ENCODE assay signal across 33 cellular contexts in the genomic region with DNA sequence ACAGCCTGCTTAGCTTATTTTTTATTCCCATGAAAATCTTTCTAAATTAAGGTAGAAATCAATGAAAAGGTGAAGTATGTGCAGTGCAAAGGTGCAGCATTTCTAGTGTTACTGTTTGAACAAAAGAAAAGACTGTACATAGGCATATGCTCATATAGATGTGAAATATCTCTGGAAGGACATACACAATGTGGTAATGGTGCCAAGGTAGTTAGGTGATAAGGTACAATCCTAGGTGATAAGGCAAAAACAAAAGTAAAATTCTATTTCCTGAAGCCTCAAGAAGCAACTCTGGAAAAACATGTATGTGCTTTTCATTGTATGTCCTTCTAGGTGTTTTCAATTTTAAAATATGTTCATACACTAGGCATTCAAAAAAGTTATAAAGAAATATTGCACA.
"Had no signal": no experiment of that assay in that cellular context is flagged by ENCODE, and none has a peak within 500 bp of the region (broad histone marks: within the 10 kb centered on the region; RNA-seq: fewer than 3 reads in every experiment).

No MANE protein-coding gene starts in this region.

- H3K27me3 Mint-ChIP-seq: naive thymus-derived CD8-positive, alpha-beta T cell; natural killer cell treated with Interleukin-12 subunit alpha and Interleukin-12 subunit beta and Interleukin-15 and Interleukin-18, amount 100 ng/mL, for 72 hours; progenitor cell of endocrine pancreas; stimulated activated memory B cell treated with anti-CD40 and anti-IgM and Interleukin-4, amounts not matched to agents 10 μg/mL and 1 μg/mL and 100 μg/mL, for 72 hours; stimulated activated naive CD8-positive, alpha-beta T cell treated with anti-CD3 and anti-CD28 coated beads, Interleukin-15, amount 100 ng/mL, for 72 hours had no signal

- H3K27ac Mint-ChIP-seq: naive thymus-derived CD8-positive, alpha-beta T cell; natural killer cell treated with Interleukin-12 subunit alpha and Interleukin-12 subunit beta and Interleukin-15 and Interleukin-18, amount 100 ng/mL, for 72 hours; nephron progenitor cell; progenitor cell of endocrine pancreas; stimulated activated memory B cell treated with anti-CD40 and anti-IgM and Interleukin-4, amounts not matched to agents 10 μg/mL and 1 μg/mL and 100 μg/mL, for 72 hours; stimulated activated naive CD8-positive, alpha-beta T cell treated with anti-CD3 and anti-CD28 coated beads, Interleukin-15, amount 100 ng/mL, for 72 hours; type B pancreatic cell had no signal

- H3K27ac ChIP-seq: neutrophil, ovary, parathyroid adenoma, psoas muscle, right lobe of liver, sigmoid colon, spleen, suprapubic skin, testis, tibial artery, transverse colon, upper lobe of right lung, uterus had no signal

- ATAC-seq: naive thymus-derived CD8-positive, alpha-beta T cell; natural killer cell treated with Interleukin-12 subunit alpha and Interleukin-12 subunit beta and Interleukin-15 and Interleukin-18, amount 100 ng/mL, for 72 hours; psoas muscle; right cardiac atrium; right lobe of liver; stimulated activated memory B cell treated with anti-CD40 and anti-IgM and Interleukin-4, amounts not matched to agents 10 μg/mL and 1 μg/mL and 100 μg/mL, for 72 hours; stimulated activated naive CD8-positive, alpha-beta T cell treated with anti-CD3 and anti-CD28 coated beads, Interleukin-15, amount 100 ng/mL, for 72 hours; stimulated activated naive CD8-positive, alpha-beta T cell treated with anti-CD3 and anti-CD28 coated beads, Interleukin-15, Interleukin-2, amounts not matched to agents 100 U/mL and 50 U/mL, for 24 hours; upper lobe of right lung had no signal

- H3K4me3 Mint-ChIP-seq: naive thymus-derived CD8-positive, alpha-beta T cell; natural killer cell treated with Interleukin-12 subunit alpha and Interleukin-12 subunit beta and Interleukin-15 and Interleukin-18, amount 100 ng/mL, for 72 hours; nephron progenitor cell; neural crest cell; stimulated activated memory B cell treated with anti-CD40 and anti-IgM and Interleukin-4, amounts not matched to agents 10 μg/mL and 1 μg/mL and 100 μg/mL, for 72 hours; stimulated activated naive CD8-positive, alpha-beta T cell treated with anti-CD3 and anti-CD28 coated beads, Interleukin-15, amount 100 ng/mL, for 72 hours; type B pancreatic cell had no signal

- H3K9ac ChIP-seq: parathyroid adenoma had no signal

- H3K4me3 ChIP-seq: ovary, psoas muscle, right lobe of liver, sigmoid colon, smooth muscle cell, spleen, suprapubic skin, testis, tibial artery, transverse colon, upper lobe of right lung, uterus had no signal

- H3K36me3 Mint-ChIP-seq: stimulated activated memory B cell treated with anti-CD40 and anti-IgM and Interleukin-4, amounts not matched to agents 10 μg/mL and 1 μg/mL and 100 μg/mL, for 72 hours; type B pancreatic cell had no signal

- H3K79me2 ChIP-seq: parathyroid adenoma had no signal

- H3K27me3 ChIP-seq: neutrophil, ovary, right lobe of liver, sigmoid colon, spleen, suprapubic skin, testis, tibial artery, transverse colon, upper lobe of right lung, uterus had no signal

- H3K4me1 ChIP-seq: parathyroid adenoma, psoas muscle, right lobe of liver, sigmoid colon, spleen, suprapubic skin, testis, tibial artery, upper lobe of right lung, uterus had no signal

- H3K36me3 ChIP-seq: neutrophil, ovary, right lobe of liver, sigmoid colon, spleen, suprapubic skin, tibial artery, transverse colon, upper lobe of right lung, uterus had no signal

- H2AFZ ChIP-seq: parathyroid adenoma had no signal

- H3K9me3 Mint-ChIP-seq: natural killer cell treated with Interleukin-12 subunit alpha and Interleukin-12 subunit beta and Interleukin-15 and Interleukin-18, amount 100 ng/mL, for 72 hours; type B pancreatic cell had no signal

- H3K9me3 ChIP-seq: neutrophil, ovary, psoas muscle, right lobe of liver, sigmoid colon, suprapubic skin, testis, tibial artery, transverse colon, upper lobe of right lung, uterus had no signal

- H3K4me2 ChIP-seq: smooth muscle cell had no signal

- H3K4me1 Mint-ChIP-seq: nephron progenitor cell; neural crest cell; stimulated activated memory B cell treated with anti-CD40 and anti-IgM and Interleukin-4, amounts not matched to agents 10 μg/mL and 1 μg/mL and 100 μg/mL, for 72 hours; stimulated activated naive CD8-positive, alpha-beta T cell treated with anti-CD3 and anti-CD28 coated beads, Interleukin-15, amount 100 ng/mL, for 72 hours had no signal

- DNase-seq: naive thymus-derived CD8-positive, alpha-beta T cell; nephron progenitor cell; nucleus accumbens; ovary; posterior cingulate gyrus; psoas muscle; right cardiac atrium; right lobe of liver; sigmoid colon; spleen; stimulated activated CD4-positive, alpha-beta T cell treated with anti-CD3 and anti-CD28 coated beads, Interleukin-12 subunit alpha, Interleukin-12 subunit beta, amount 100 ng/mL, for 4 hours; stimulated activated CD4-positive, alpha-beta T cell treated with anti-CD3 and anti-CD28 coated beads, Interleukin-1b, Interleukin-23, amount 100 ng/mL, for 48 hours; stimulated activated CD4-positive, alpha-beta T cell treated with anti-CD3 and anti-CD28 coated beads, Interleukin-4, amount 100 ng/mL, for 1 hour; stimulated activated CD4-positive, alpha-beta T cell treated with anti-CD3 and anti-CD28 coated beads, Interleukin-4, amount 100 ng/mL, for 4 hours; stimulated activated CD8-positive, alpha-beta memory T cell treated with anti-CD3 and anti-CD28 coated beads, Interleukin-4, amount 100 ng/mL, for 48 hours; stimulated activated naive CD4-positive, alpha-beta T cell; stimulated activated naive CD8-positive, alpha-beta T cell treated with anti-CD3 and anti-CD28 coated beads, Interleukin-15, amount 100 ng/mL, for 72 hours; stimulated activated naive CD8-positive, alpha-beta T cell treated with anti-CD3 and anti-CD28 coated beads, Interleukin-15, Interleukin-2, amounts not matched to agents 100 U/mL and 50 U/mL, for 24 hours; substantia nigra; testis; tibial artery; transverse colon; upper lobe of right lung; uterus had no signal
